In genomic region chr11:37666960-37667359, GRCh38 we compare ENCODE assay signal across 25 cellular contexts.
"Had no signal": no experiment of that assay in that cellular context is flagged by ENCODE, and none has a peak within 500 bp of the region (broad histone marks: within the 10 kb centered on the region; RNA-seq: fewer than 3 reads in every experiment).

No MANE protein-coding gene starts in this region.

- H3K27ac Mint-ChIP-seq: dendritic cell treated with granulocyte-macrophage colony-stimulating factor and Interleukin-4, amounts not matched to agents 40 ng/mL and 50 ng/mL, for 4 days; effector memory CD8-positive, alpha-beta T cell; endodermal cell had no signal

- H3K4me1 ChIP-seq: colonic mucosa, esophagus muscularis mucosa, esophagus squamous epithelium, foreskin keratinocyte, gastrocnemius medialis, gastroesophageal sphincter, heart left ventricle, heart right ventricle had no signal

- H3K9me3 ChIP-seq: colonic mucosa, esophagus muscularis mucosa, esophagus squamous epithelium, gastrocnemius medialis, gastroesophageal sphincter had no signal

- H3K4me3 ChIP-seq: colonic mucosa, coronary artery, dorsolateral prefrontal cortex, esophagus muscularis mucosa, esophagus squamous epithelium, gastrocnemius medialis, gastroesophageal sphincter, heart left ventricle, heart right ventricle had no signal

- H3K36me3 ChIP-seq: colonic mucosa, esophagus muscularis mucosa, esophagus squamous epithelium, gastrocnemius medialis, gastroesophageal sphincter, heart left ventricle, heart right ventricle had no signal

- H3K4me3 Mint-ChIP-seq: dendritic cell treated with granulocyte-macrophage colony-stimulating factor and Interleukin-4, amounts not matched to agents 40 ng/mL and 50 ng/mL, for 4 days; effector memory CD8-positive, alpha-beta T cell; endodermal cell had no signal

- H3K9me3 Mint-ChIP-seq: endodermal cell had no signal

- H3K27me3 Mint-ChIP-seq: dendritic cell treated with granulocyte-macrophage colony-stimulating factor and Interleukin-4, amounts not matched to agents 40 ng/mL and 50 ng/mL, for 4 days; effector memory CD8-positive, alpha-beta T cell had no signal

- H3K27ac ChIP-seq: colonic mucosa, coronary artery, dorsolateral prefrontal cortex, epithelial cell of prostate, esophagus muscularis mucosa, esophagus squamous epithelium, foreskin keratinocyte, gastrocnemius medialis, gastroesophageal sphincter, heart left ventricle, heart right ventricle had no signal

- DNase-seq: colonic mucosa; cortex of kidney; dermis blood vessel endothelial cell; dorsolateral prefrontal cortex; effector CD4-positive, alpha-beta T cell; effector CD8-positive, alpha-beta T cell; effector memory CD4-positive, alpha-beta T cell; effector memory CD8-positive, alpha-beta T cell; endodermal cell; erythroblast; esophagus squamous epithelium; foreskin fibroblast; foreskin keratinocyte; foreskin melanocyte; gastrocnemius medialis; glutamatergic neuron; head of caudate nucleus; heart left ventricle; heart right ventricle had no signal

- H3K27me3 ChIP-seq: colonic mucosa, dorsolateral prefrontal cortex, esophagus muscularis mucosa, esophagus squamous epithelium, foreskin keratinocyte, gastrocnemius medialis, gastroesophageal sphincter, heart left ventricle, heart right ventricle had no signal

- H3K4me1 Mint-ChIP-seq: endodermal cell had no signal

- ATAC-seq: effector memory CD8-positive, alpha-beta T cell; esophagus mucosa; foreskin keratinocyte; gastrocnemius medialis; gastroesophageal sphincter; heart left ventricle; heart right ventricle had no signal
